1 cellular context compared by ENCODE assay signal in genomic region chr7:4641091-4641666, GRCh38.
TF ChIP-seq lines count a peak whose summit lies in the region.

No MANE protein-coding gene starts in this region.

TF ChIP-seq in H1, 55 proteins besides CTCF, POLR2A, EP300 and RAD21 (continued from another document):
- no peak for TF ChIP-seq SAP30 (IDR thresholded peaks at IDR 0.05; ENCODE audit: insufficient read depth, insufficient replicate concordance, low read length)
- TF ChIP-seq CREB1 (IDR thresholded peaks at IDR 0.05): no peak
- TF ChIP-seq, protein P1, sequence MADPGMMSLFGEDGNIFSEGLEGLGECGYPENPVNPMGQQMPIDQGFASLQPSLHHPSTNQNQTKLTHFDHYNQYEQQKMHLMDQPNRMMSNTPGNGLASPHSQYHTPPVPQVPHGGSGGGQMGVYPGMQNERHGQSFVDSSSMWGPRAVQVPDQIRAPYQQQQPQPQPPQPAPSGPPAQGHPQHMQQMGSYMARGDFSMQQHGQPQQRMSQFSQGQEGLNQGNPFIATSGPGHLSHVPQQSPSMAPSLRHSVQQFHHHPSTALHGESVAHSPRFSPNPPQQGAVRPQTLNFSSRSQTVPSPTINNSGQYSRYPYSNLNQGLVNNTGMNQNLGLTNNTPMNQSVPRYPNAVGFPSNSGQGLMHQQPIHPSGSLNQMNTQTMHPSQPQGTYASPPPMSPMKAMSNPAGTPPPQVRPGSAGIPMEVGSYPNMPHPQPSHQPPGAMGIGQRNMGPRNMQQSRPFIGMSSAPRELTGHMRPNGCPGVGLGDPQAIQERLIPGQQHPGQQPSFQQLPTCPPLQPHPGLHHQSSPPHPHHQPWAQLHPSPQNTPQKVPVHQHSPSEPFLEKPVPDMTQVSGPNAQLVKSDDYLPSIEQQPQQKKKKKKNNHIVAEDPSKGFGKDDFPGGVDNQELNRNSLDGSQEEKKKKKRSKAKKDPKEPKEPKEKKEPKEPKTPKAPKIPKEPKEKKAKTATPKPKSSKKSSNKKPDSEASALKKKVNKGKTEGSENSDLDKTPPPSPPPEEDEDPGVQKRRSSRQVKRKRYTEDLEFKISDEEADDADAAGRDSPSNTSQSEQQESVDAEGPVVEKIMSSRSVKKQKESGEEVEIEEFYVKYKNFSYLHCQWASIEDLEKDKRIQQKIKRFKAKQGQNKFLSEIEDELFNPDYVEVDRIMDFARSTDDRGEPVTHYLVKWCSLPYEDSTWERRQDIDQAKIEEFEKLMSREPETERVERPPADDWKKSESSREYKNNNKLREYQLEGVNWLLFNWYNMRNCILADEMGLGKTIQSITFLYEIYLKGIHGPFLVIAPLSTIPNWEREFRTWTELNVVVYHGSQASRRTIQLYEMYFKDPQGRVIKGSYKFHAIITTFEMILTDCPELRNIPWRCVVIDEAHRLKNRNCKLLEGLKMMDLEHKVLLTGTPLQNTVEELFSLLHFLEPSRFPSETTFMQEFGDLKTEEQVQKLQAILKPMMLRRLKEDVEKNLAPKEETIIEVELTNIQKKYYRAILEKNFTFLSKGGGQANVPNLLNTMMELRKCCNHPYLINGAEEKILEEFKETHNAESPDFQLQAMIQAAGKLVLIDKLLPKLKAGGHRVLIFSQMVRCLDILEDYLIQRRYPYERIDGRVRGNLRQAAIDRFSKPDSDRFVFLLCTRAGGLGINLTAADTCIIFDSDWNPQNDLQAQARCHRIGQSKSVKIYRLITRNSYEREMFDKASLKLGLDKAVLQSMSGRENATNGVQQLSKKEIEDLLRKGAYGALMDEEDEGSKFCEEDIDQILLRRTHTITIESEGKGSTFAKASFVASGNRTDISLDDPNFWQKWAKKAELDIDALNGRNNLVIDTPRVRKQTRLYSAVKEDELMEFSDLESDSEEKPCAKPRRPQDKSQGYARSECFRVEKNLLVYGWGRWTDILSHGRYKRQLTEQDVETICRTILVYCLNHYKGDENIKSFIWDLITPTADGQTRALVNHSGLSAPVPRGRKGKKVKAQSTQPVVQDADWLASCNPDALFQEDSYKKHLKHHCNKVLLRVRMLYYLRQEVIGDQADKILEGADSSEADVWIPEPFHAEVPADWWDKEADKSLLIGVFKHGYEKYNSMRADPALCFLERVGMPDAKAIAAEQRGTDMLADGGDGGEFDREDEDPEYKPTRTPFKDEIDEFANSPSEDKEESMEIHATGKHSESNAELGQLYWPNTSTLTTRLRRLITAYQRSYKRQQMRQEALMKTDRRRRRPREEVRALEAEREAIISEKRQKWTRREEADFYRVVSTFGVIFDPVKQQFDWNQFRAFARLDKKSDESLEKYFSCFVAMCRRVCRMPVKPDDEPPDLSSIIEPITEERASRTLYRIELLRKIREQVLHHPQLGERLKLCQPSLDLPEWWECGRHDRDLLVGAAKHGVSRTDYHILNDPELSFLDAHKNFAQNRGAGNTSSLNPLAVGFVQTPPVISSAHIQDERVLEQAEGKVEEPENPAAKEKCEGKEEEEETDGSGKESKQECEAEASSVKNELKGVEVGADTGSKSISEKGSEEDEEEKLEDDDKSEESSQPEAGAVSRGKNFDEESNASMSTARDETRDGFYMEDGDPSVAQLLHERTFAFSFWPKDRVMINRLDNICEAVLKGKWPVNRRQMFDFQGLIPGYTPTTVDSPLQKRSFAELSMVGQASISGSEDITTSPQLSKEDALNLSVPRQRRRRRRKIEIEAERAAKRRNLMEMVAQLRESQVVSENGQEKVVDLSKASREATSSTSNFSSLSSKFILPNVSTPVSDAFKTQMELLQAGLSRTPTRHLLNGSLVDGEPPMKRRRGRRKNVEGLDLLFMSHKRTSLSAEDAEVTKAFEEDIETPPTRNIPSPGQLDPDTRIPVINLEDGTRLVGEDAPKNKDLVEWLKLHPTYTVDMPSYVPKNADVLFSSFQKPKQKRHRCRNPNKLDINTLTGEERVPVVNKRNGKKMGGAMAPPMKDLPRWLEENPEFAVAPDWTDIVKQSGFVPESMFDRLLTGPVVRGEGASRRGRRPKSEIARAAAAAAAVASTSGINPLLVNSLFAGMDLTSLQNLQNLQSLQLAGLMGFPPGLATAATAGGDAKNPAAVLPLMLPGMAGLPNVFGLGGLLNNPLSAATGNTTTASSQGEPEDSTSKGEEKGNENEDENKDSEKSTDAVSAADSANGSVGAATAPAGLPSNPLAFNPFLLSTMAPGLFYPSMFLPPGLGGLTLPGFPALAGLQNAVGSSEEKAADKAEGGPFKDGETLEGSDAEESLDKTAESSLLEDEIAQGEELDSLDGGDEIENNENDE (IDR thresholded peaks at IDR 0.05; ENCODE audit: insufficient replicate concordance, low read length): no peak
- TF ChIP-seq, protein P2, sequence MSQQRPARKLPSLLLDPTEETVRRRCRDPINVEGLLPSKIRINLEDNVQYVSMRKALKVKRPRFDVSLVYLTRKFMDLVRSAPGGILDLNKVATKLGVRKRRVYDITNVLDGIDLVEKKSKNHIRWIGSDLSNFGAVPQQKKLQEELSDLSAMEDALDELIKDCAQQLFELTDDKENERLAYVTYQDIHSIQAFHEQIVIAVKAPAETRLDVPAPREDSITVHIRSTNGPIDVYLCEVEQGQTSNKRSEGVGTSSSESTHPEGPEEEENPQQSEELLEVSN (IDR thresholded peaks at IDR 0.05): no peak
- no peak for TF ChIP-seq RNF2 (IDR thresholded peaks at IDR 0.05; ENCODE audit: borderline replicate concordance, low read depth, low read length, missing control alignments, poor library complexity, severe bottlenecking)
- no peak for TF ChIP-seq SP4 (IDR thresholded peaks at IDR 0.05; ENCODE audit: low read length)
- TF ChIP-seq CEBPB (IDR thresholded peaks at IDR 0.05; ENCODE audit: low read depth, low read length): no peak
- TF ChIP-seq KDM5A (IDR thresholded peaks at IDR 0.05; ENCODE audit: low read length): no peak
- TF ChIP-seq SP1 (IDR thresholded peaks at IDR 0.05; ENCODE audit: low read depth, low read length): no peak
